12 cellular contexts compared by ENCODE assay signal in the genomic region with DNA sequence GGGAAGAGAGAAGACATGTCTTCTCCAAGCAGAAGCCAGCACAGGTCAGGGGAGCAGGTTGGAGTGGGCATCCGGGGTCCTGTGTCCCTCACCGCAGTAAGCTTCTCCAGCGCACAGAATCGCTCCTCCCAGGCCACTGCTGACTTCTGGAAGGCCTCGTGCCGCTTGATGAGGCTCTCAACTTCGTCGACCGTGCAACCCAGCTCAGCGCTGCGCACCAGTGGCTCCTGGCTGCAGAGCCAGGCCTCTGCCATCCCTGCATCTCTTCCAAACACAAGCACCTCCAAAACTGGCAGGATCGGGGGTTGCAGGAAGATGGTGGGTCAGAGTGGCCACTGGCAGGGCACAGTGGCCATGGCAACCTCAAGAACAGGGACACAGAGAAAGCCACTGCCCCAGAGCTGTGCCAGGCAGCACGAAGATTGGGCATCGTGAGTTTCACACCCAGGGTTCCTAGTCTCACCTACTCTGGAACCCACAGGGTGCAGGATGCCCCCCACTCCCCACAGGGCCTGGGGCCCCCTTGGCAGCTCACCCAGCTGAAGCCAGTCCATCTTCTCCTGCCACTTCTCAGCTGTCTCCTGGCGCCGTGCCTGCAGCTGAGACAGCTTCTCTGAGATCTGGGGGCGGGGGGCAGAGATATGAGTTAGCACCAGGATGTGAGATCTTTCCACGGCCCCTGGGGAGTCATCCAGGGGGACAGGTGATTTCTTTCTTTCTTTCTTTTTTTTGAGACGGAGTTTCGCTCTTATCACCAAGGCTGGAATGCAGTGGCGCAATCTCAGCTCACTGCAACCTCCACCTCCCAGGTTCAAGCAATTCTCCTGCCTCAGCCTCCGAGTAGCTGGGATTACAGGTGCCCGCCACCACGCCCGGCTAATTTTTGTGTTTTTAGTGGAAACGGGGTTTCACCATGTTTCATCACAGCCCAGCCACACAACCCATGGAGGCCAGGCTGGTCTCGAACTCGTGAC.
"Had no signal": no experiment of that assay in that cellular context is flagged by ENCODE, and none has a peak within 500 bp of the region (broad histone marks: within the 10 kb centered on the region; RNA-seq: fewer than 3 reads in every experiment).

No MANE protein-coding gene starts in this region.

- H3K4me3 ChIP-seq: breast epithelium, esophagus muscularis mucosa, heart left ventricle, uterus had no signal

- H3K27me3 ChIP-seq: breast epithelium, esophagus muscularis mucosa, heart left ventricle, uterus had no signal

- H3K9me3 ChIP-seq: breast epithelium, esophagus muscularis mucosa, heart left ventricle, uterus had no signal

- DNase-seq: activated CD4-positive, alpha-beta T cell treated with anti-CD3 and anti-CD28 coated beads, Interleukin-2, amount 10 ng/mL, durations not matched to agents 24 days and 14 days; activated effector memory CD4-positive, alpha-beta T cell treated with anti-CD3 and anti-CD28 coated beads, Interleukin-2, amount 50 U/mL, for 16 hours; activated naive CD8-positive, alpha-beta T cell treated with anti-CD3 and anti-CD28 coated beads for 36 hours; activated T-cell treated with anti-CD3 and anti-CD28 coated beads, Interleukin-2, amount 50 U/mL, for 24 hours; heart left ventricle; islet precursor cell; T-helper 1 cell; uterus had no signal

- H3K36me3 Mint-ChIP-seq: activated naive CD8-positive, alpha-beta T cell treated with anti-CD3 and anti-CD28 coated beads for 36 hours; memory B cell; natural killer cell treated with Interleukin-12 subunit alpha and Interleukin-12 subunit beta and Interleukin-15 and Interleukin-18, amount 100 ng/mL, for 72 hours had no signal

- H3K4me1 ChIP-seq: breast epithelium, esophagus muscularis mucosa, heart left ventricle, uterus had no signal

- H3K36me3 ChIP-seq: breast epithelium, esophagus muscularis mucosa, heart left ventricle, uterus had no signal

- H3K4me3 Mint-ChIP-seq: activated CD4-positive, alpha-beta T cell treated with anti-CD3 and anti-CD28 coated beads, Interleukin-2, amount 10 ng/mL, durations not matched to agents 24 days and 14 days; activated naive CD8-positive, alpha-beta T cell treated with anti-CD3 and anti-CD28 coated beads for 36 hours; activated T-cell treated with anti-CD3 and anti-CD28 coated beads, Interleukin-2, amount 50 U/mL, for 24 hours; memory B cell; natural killer cell treated with Interleukin-12 subunit alpha and Interleukin-12 subunit beta and Interleukin-15 and Interleukin-18, amount 100 ng/mL, for 72 hours had no signal

- H3K9me3 Mint-ChIP-seq: activated CD4-positive, alpha-beta T cell treated with anti-CD3 and anti-CD28 coated beads, Interleukin-2, amount 10 ng/mL, durations not matched to agents 24 days and 14 days; activated naive CD8-positive, alpha-beta T cell treated with anti-CD3 and anti-CD28 coated beads for 36 hours; activated T-cell treated with anti-CD3 and anti-CD28 coated beads, Interleukin-2, amount 50 U/mL, for 24 hours; memory B cell; natural killer cell treated with Interleukin-12 subunit alpha and Interleukin-12 subunit beta and Interleukin-15 and Interleukin-18, amount 100 ng/mL, for 72 hours had no signal

- H3K27me3 Mint-ChIP-seq: activated CD4-positive, alpha-beta T cell treated with anti-CD3 and anti-CD28 coated beads, Interleukin-2, amount 10 ng/mL, durations not matched to agents 24 days and 14 days; activated naive CD8-positive, alpha-beta T cell treated with anti-CD3 and anti-CD28 coated beads for 36 hours; activated T-cell treated with anti-CD3 and anti-CD28 coated beads, Interleukin-2, amount 50 U/mL, for 24 hours; natural killer cell treated with Interleukin-12 subunit alpha and Interleukin-12 subunit beta and Interleukin-15 and Interleukin-18, amount 100 ng/mL, for 72 hours had no signal

- H3K4me1 Mint-ChIP-seq: activated CD4-positive, alpha-beta T cell treated with anti-CD3 and anti-CD28 coated beads, Interleukin-2, amount 10 ng/mL, durations not matched to agents 24 days and 14 days; activated naive CD8-positive, alpha-beta T cell treated with anti-CD3 and anti-CD28 coated beads for 36 hours; memory B cell had no signal

- H3K27ac Mint-ChIP-seq: activated CD4-positive, alpha-beta T cell treated with anti-CD3 and anti-CD28 coated beads, Interleukin-2, amount 10 ng/mL, durations not matched to agents 24 days and 14 days; activated naive CD8-positive, alpha-beta T cell treated with anti-CD3 and anti-CD28 coated beads for 36 hours; activated T-cell treated with anti-CD3 and anti-CD28 coated beads, Interleukin-2, amount 50 U/mL, for 24 hours; memory B cell; natural killer cell treated with Interleukin-12 subunit alpha and Interleukin-12 subunit beta and Interleukin-15 and Interleukin-18, amount 100 ng/mL, for 72 hours had no signal

- H3K27ac ChIP-seq: esophagus muscularis mucosa, heart left ventricle, uterus had no signal
